Comparison of ENCODE assay signal across 19 cellular contexts in genomic region chr1:3439346-3439745, GRCh38. TPM values are rescaled to one million over a fixed set of nuclear protein-coding genes. Genes with fewer than 3 reads are reported as not detected.
"Had no signal": no experiment of that assay in that cellular context is flagged by ENCODE, and none has a peak within 500 bp of the region (broad histone marks: within the 10 kb centered on the region; RNA-seq: fewer than 3 reads in every experiment).

No MANE protein-coding gene starts in this region.

- H3K4me1 ChIP-seq: esophagus squamous epithelium, gastroesophageal sphincter, left lung had no signal

- H3K4me1 Mint-ChIP-seq: central memory CD8-positive, alpha-beta T cell; nephron had no signal

- H3K27ac ChIP-seq: esophagus squamous epithelium, left lung, neutrophil, thoracic aorta had no signal

- H3K9me3 ChIP-seq: esophagus squamous epithelium, left lung, neutrophil, thoracic aorta had no signal

- H3K27ac Mint-ChIP-seq: effector memory CD8-positive, alpha-beta T cell; nephron had no signal

- H3K4me3 ChIP-seq: esophagus squamous epithelium, gastroesophageal sphincter, left lung, lung, thoracic aorta had no signal

- ATAC-seq: effector memory CD8-positive, alpha-beta T cell; gastroesophageal sphincter; left lung had no signal

- H3K36me3 ChIP-seq: esophagus squamous epithelium, gastroesophageal sphincter, left lung, neutrophil had no signal

- H3K36me3 Mint-ChIP-seq: naive B cell had no signal

- H3K4me3 Mint-ChIP-seq: central memory CD8-positive, alpha-beta T cell; effector memory CD8-positive, alpha-beta T cell; naive B cell; nephron had no signal

- H3K9me3 Mint-ChIP-seq: central memory CD8-positive, alpha-beta T cell; effector memory CD8-positive, alpha-beta T cell; naive B cell; nephron had no signal

- DNase-seq: effector memory CD8-positive, alpha-beta T cell; esophagus squamous epithelium; foreskin fibroblast; glutamatergic neuron; islet precursor cell; mesenchymal stem cell; naive B cell; small intestine; stimulated activated CD4-positive, alpha-beta T cell treated with anti-CD3 and anti-CD28 coated beads, Interleukin-12 subunit alpha, Interleukin-12 subunit beta, amount 100 ng/mL, for 4 hours; stimulated activated naive CD4-positive, alpha-beta T cell; trophoblast cell had no signal

RNA-seq across cellular contexts. Expression of gene ARHGEF16, which starts 15.1 kb away (rescaled TPM):
- total RNA-seq: osteoblast had no signal
